ENCODE assay signal across 13 cellular contexts in genomic region chr2:172693529-172694185, GRCh38. TPM values are rescaled to one million over a fixed set of nuclear protein-coding genes. Genes with fewer than 3 reads are reported as not detected.
DNase-seq lines count a peak whose midpoint lies in the region; ATAC-seq, FAIRE-seq and TF ChIP-seq lines count a peak whose summit lies in the region.
"Had no signal": no experiment of that assay in that cellular context is flagged by ENCODE, and none has a peak within 500 bp of the region (broad histone marks: within the 10 kb centered on the region; RNA-seq: fewer than 3 reads in every experiment).

No MANE protein-coding gene starts in this region.

- POLR2A ChIA-PET in A549 (lab: Yijun Ruan, JAX) (interaction anchor here (0.6 to 1.5 kb wide), 2 partner anchors 21 to 22 kb away, joined by 3 to 6 read pairs; no protein-coding TSS in a partner anchor), endothelial cell of umbilical vein (lab: Charles Lee) (no interaction called here)

- intact Hi-C loops in endothelial cell of umbilical vein (cut with micrococcal nuclease) = no loop called here

- H3K9me3 ChIP-seq in A549 = no peaks in the 10 kb centered on the region
- no peaks in the 10 kb centered on the region for H3K9me3 ChIP-seq in RWPE2 (ENCODE audit: severe bottlenecking)
- no peaks in the 10 kb centered on the region for H3K9me3 ChIP-seq in endothelial cell of umbilical vein (replicated peaks; ENCODE audit: control insufficient read depth, insufficient read depth, low read length)
- H3K9me3 ChIP-seq: esophagus squamous epithelium, SJSA1 had no signal

- H3K27me3 ChIP-seq in RWPE2 (ENCODE audit: insufficient read depth, poor library complexity, severe bottlenecking) = no peaks in the 10 kb centered on the region
- no peaks in the 10 kb centered on the region for H3K27me3 ChIP-seq in endothelial cell of umbilical vein (ENCODE audit: control insufficient read depth in 2 of 2, insufficient read depth in 2 of 2, low read length in 2 of 2)
- H3K27me3 ChIP-seq: esophagus squamous epithelium, SJSA1 had no signal

- no peaks in the 10 kb centered on the region for H3K79me2 ChIP-seq in endothelial cell of umbilical vein (ENCODE audit: control insufficient read depth, insufficient read depth, low read length)

- no peaks in the 10 kb centered on the region for H3K36me3 ChIP-seq in RWPE2 (ENCODE audit: low read depth)
- H3K36me3 ChIP-seq in endothelial cell of umbilical vein (ENCODE audit: control insufficient read depth in 2 of 2, extremely low read depth in 1 of 2, insufficient read depth in 2 of 2, low read length in 2 of 2) = no peaks in the 10 kb centered on the region
- H3K36me3 ChIP-seq: esophagus squamous epithelium, SJSA1 had no signal

- no TSS peak for BruUV-seq in endothelial cell of umbilical vein (replicated peaks; lab: Mats Ljungman, UMichigan)

- peak; percentile 37 to 47; a peak in 5 of 6 replicates for ATAC-seq in A549
- ATAC-seq in RWPE2 (ENCODE audit: low read depth) = peak; percentile 19; the same call in 2 of the 3 replicates

- no peak for TF ChIP-seq POLR2A in A549 (IDR thresholded peaks at IDR 0.05; ENCODE audit: low read length)
- TF ChIP-seq POLR2A in endothelial cell of umbilical vein (IDR thresholded peaks at IDR 0.05; ENCODE audit: low read depth, low read length) = no peak

- H3K27ac ChIP-seq in A549 (peak overlapping the region; percentile 46 to 75; a peak in 5 of 6 replicates), RWPE2 (ENCODE audit: poor library complexity, severe bottlenecking) (peak overlapping the region; percentile 89), endothelial cell of umbilical vein (ENCODE audit: insufficient read depth, low read depth, low read length) (no peak overlapping the region)
- H3K27ac ChIP-seq: SJSA1 had no signal

- H3K4me2 ChIP-seq in A549 = peak overlapping the region; percentile 63
- H3K4me2 ChIP-seq in endothelial cell of umbilical vein (ENCODE audit: insufficient read depth, low read length) = peak overlapping the region; percentile 35

- peaks cover 36% of the 10 kb centered on the region for H3K4me1 ChIP-seq in A549
- H3K4me1 ChIP-seq in RWPE2 (ENCODE audit: insufficient read depth, poor library complexity, severe bottlenecking) = peaks cover 34% of the 10 kb centered on the region
- peaks cover 22% of the 10 kb centered on the region for H3K4me1 ChIP-seq in endothelial cell of umbilical vein (ENCODE audit: control insufficient read depth, extremely low read depth, insufficient read depth, low read length)

- WGBS in A549 (ENCODE audit: missing lambda C conversion rate) = 54% methylated on average over 7 of the region's 7 CpGs

- TF ChIP-seq CTCF in A549 (IDR thresholded peaks at IDR 0.05) (no peak), RWPE2 (IDR thresholded peaks at IDR 0.05; ENCODE audit: poor library complexity, severe bottlenecking) (no peak), endothelial cell of umbilical vein (IDR thresholded peaks at IDR 0.05; ENCODE audit: extremely low read depth in 1 of 2, insufficient read depth in 1 of 2, low read depth in 1 of 2, low read length in 2 of 2) (no peak)

- no peak overlapping the region for H3K4me3 ChIP-seq in A549
- H3K4me3 ChIP-seq in RWPE2 (ENCODE audit: severe bottlenecking) = no peak overlapping the region
- H3K4me3 ChIP-seq in endothelial cell of umbilical vein (replicated peaks in 1 of 3; ENCODE audit: insufficient read depth in 1 of 3, low read depth in 1 of 3, low read length in 3 of 3) = no peak overlapping the region
- H3K4me3 ChIP-seq: esophagus squamous epithelium, SJSA1 had no signal

- no peak overlapping the region for H3K9ac ChIP-seq in endothelial cell of umbilical vein (replicated peaks; ENCODE audit: extremely low read depth, insufficient read depth, low read length)

- CTCF ChIA-PET in A549 (lab: Yijun Ruan, JAX) = interaction anchor here (0.6 to 2.8 kb wide), 4 partner anchors 17 to 1437 kb away, joined by 3 to 14 read pairs (median 6); no protein-coding TSS in a partner anchor
- CTCF ChIA-PET in endothelial cell of umbilical vein (lab: Charles Lee) = interaction anchor here (1.4 to 2.8 kb wide), 6 partner anchors 8 to 99 kb away, joined by 4 to 13 read pairs (median 6); no protein-coding TSS in a partner anchor

- no peak for TF ChIP-seq RAD21 in A549 (conservative IDR thresholded peaks at IDR 0.05 in 1 of 2, IDR thresholded peaks at IDR 0.05 in 1 of 2)

- H4K20me1 ChIP-seq in endothelial cell of umbilical vein (replicated peaks; ENCODE audit: control insufficient read depth, extremely low read depth, insufficient read depth, low read length) = no peaks in the 10 kb centered on the region

- peak overlapping the region; percentile 25 for H2AFZ ChIP-seq in endothelial cell of umbilical vein (ENCODE audit: low read depth, low read length)

- FAIRE-seq in A549 (lab: Jason Lieb, UNC) (no peak), endothelial cell of umbilical vein (lab: Jason Lieb, UNC) (no peak)
- FAIRE-seq: GM12891, islet of Langerhans had no signal

- H3K9me1 ChIP-seq in endothelial cell of umbilical vein (replicated peaks; ENCODE audit: control insufficient read depth, extremely low read depth, insufficient read depth, low read length) = no peaks in the 10 kb centered on the region

- dilution Hi-C loops in endothelial cell of umbilical vein (cut with MboI; ENCODE audit: extremely low pct_ligation_motif_present, low sequenced_read_pairs) = no loop called here

- DNase-seq in A549 (ENCODE audit: low read depth in 1 of 2, low spot score in 1 of 2) (no peak), GF-D8 (lab: John Stamatoyannopoulos, UW) (peak; percentile 50), RWPE2 (ENCODE audit: low spot score) (no peak), endothelial cell of umbilical vein (ENCODE audit: low read depth, low spot score) (no peak), amniotic stem cell (lab: John Stamatoyannopoulos, UW) (no peak), NCI-H748 (lab: John Stamatoyannopoulos, UW; ENCODE audit: unreplicated experiment) (no peak), 8988T (no peak), NCI-H1930 (lab: John Stamatoyannopoulos, UW) (no peak)
- DNase-seq: esophagus squamous epithelium; stimulated activated naive B cell treated with anti-CD40 and anti-IgM and Interleukin-4, amounts not matched to agents 10 μg/mL and 1 μg/mL and 100 μg/mL, for 72 hours had no signal

- no peak for TF ChIP-seq EP300 in A549 (IDR thresholded peaks at IDR 0.05)

TF ChIP-seq in A549, 52 proteins besides CTCF, POLR2A, EP300 and RAD21 (continues in another document):
- TF ChIP-seq CHD4 (IDR thresholded peaks at IDR 0.05; ENCODE audit: borderline replicate concordance) (no peak), CBX8 (IDR thresholded peaks at IDR 0.05) (no peak), PHF8 (IDR thresholded peaks at IDR 0.05; ENCODE audit: borderline replicate concordance, low read depth) (no peak), HOXB5 (CRISPR knock-in tag; IDR thresholded peaks at IDR 0.05) (no peak), MAZ (IDR thresholded peaks at IDR 0.05; ENCODE audit: borderline replicate concordance, low read depth, low read length) (no peak), EHMT2 (IDR thresholded peaks at IDR 0.05; ENCODE audit: low read depth) (no peak), HDAC2 (IDR thresholded peaks at IDR 0.05) (no peak)

TF ChIP-seq in endothelial cell of umbilical vein, 7 proteins besides CTCF, POLR2A, EP300 and RAD21:
- TF ChIP-seq MYC (IDR thresholded peaks at IDR 0.05; ENCODE audit: low read depth, low read length) (no peak), POLR2AphosphoS5 (IDR thresholded peaks at IDR 0.05; ENCODE audit: insufficient read depth, low read depth, low read length) (no peak), GATA2 (IDR thresholded peaks at IDR 0.05; ENCODE audit: insufficient read depth, insufficient read length, low read depth, low read length) (no peak), EZH2 (IDR thresholded peaks at IDR 0.05; ENCODE audit: borderline replicate concordance, low read depth, low read length, severe bottlenecking) (no peak), JUN (IDR thresholded peaks at IDR 0.05; ENCODE audit: borderline replicate concordance, insufficient read depth, insufficient read length, low read depth) (no peak), MAX (IDR thresholded peaks at IDR 0.05; ENCODE audit: insufficient read depth, insufficient read length) (no peak), FOS (IDR thresholded peaks at IDR 0.05; ENCODE audit: borderline replicate concordance, insufficient read depth, low read length) (no peak)

RNA-seq across cellular contexts. Expression of gene RAPGEF4, which starts 42.0 kb away (rescaled TPM):
- polyA plus RNA-seq in A549 (2011; rRNA removed) (0.73 and 1.1 TPM in 2 replicates), A549 (2017; fragmentation: RNase III; extraction: RNeasy Plus Mini Kit Qiagen cat#74134 plus additional on column Dnase treatment) (0.08 to 0.29 TPM (median 0.18 TPM) in 3 replicates), endothelial cell of umbilical vein (5.7 and 7.2 TPM in 2 replicates)
- 0.11 and 0.13 TPM in 2 replicates for polyA plus RNA-seq in A549 (2012; cell fraction: cytosol; rRNA removed)
- polyA plus RNA-seq in A549 (2012; cell fraction: nucleus; rRNA removed) = 0.05 and 0.29 TPM in 2 replicates
- 1.1 and 2.6 TPM in 2 replicates for polyA minus RNA-seq in A549 (2011; rRNA and poly(A)+ RNA removed)
- 8.8 and 9.2 TPM in 2 replicates for total RNA-seq in endothelial cell of umbilical vein
- polyA plus RNA-seq in endothelial cell of umbilical vein (2011; cell fraction: cytosol; rRNA removed) = 4.7 and 5.3 TPM in 2 replicates
- polyA plus RNA-seq in endothelial cell of umbilical vein (2011; cell fraction: nucleus; rRNA removed) = 30.1 and 35.1 TPM in 2 replicates
- polyA plus RNA-seq in endothelial cell of umbilical vein (2012) = 5.8 and 8.9 TPM in 2 replicates
- 38.9 and 42.0 TPM in 2 replicates for polyA minus RNA-seq in endothelial cell of umbilical vein
- 1.7 TPM for polyA minus RNA-seq in endothelial cell of umbilical vein (2011; cell fraction: cytosol; rRNA and poly(A)+ RNA removed)
- polyA minus RNA-seq in endothelial cell of umbilical vein (2011; cell fraction: nucleus; rRNA and poly(A)+ RNA removed) = 54.1 and 82.0 TPM in 2 replicates
